14 cellular contexts compared by ENCODE assay signal in the genomic region with DNA sequence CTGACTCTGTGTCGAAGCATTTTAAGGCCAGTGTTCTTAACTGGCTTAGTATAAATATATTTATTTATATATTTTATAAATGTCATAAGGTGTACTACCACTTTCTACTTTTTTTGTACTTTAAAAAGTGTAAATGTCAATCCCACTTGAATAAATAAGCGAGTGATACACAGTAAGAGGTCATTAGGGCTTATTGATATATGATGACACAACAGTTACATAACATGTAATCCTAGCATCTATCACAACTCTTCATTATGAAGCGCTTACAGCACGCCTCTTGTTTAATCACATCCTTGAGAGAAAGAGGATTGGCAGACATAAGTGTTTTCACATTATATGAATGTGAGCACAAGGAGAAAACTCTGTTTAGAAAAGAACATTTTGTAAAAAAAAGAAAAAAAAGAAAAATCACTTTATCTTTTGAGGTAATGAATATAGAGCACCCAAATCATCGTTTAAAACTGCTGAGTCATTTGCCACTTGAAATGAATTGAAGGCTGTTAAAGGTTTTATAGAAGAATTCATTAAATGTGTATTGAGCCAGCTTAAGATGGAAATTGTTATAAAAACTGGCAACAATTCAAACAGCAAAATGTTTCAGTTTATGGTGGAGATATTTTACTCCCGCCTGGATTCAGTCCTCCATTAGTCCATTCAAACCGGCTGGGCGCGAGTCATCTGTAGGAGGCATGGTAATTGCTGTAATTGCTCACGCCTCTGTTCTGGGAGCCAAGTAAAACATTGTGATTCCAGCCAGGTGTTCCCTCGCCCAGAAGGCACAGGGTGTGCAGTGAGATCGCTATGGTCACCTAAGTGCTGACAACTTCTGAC.
A peak's percentile ranks its signal among the peaks of the same experiment; 100 is the strongest.
DNase-seq lines count a peak whose midpoint lies in the region; ATAC-seq and TF ChIP-seq lines count a peak whose summit lies in the region.
"Had no signal": no experiment of that assay in that cellular context is flagged by ENCODE, and none has a peak within 500 bp of the region (broad histone marks: within the 10 kb centered on the region; RNA-seq: fewer than 3 reads in every experiment).

No MANE protein-coding gene starts in this region.

- H3K4me3 Mint-ChIP-seq in glutamatergic neuron (ENCODE audit: unreplicated experiment): no peak overlapping the region
- H3K4me3 Mint-ChIP-seq: T-helper 1 cell treated with Interleukin-12 subunit alpha and Interleukin-12 subunit beta and Interleukin-4 antibody, amounts not matched to agents 30 μg/mL and 1 μg/mL, for 36 hours had no signal

- in situ Hi-C loops in GM13976 (cut with MboI; ENCODE audit: low sequenced_read_pairs, unreplicated experiment): no loop called here

- TF ChIP-seq EP300 in SK-N-SH (IDR thresholded peaks at IDR 0.05; ENCODE audit: borderline replicate concordance in 1 of 2, low read depth in 1 of 2, low read length in 1 of 2): no peak

- H3K36me3 ChIP-seq in thyroid gland (no peaks in the 10 kb centered on the region), SK-N-SH (replicated peaks in 1 of 2; ENCODE audit: control insufficient read depth in 1 of 2, insufficient read depth in 2 of 2, low read length in 1 of 2) (no peaks in the 10 kb centered on the region)

- H3K9ac ChIP-seq in SK-N-SH: no peak overlapping the region

- no peak for ATAC-seq in HG02870 (IDR thresholded peaks at IDR 0.05; ENCODE audit: unreplicated experiment)
- ATAC-seq in HG02763 (IDR thresholded peaks at IDR 0.05; ENCODE audit: unreplicated experiment): no peak
- ATAC-seq: stimulated activated naive CD8-positive, alpha-beta T cell treated with anti-CD3 and anti-CD28 coated beads, Interleukin-15, Interleukin-2, amounts not matched to agents 100 U/mL and 50 U/mL, for 24 hours had no signal

- POLR2A ChIA-PET in SK-N-SH (lab: Yijun Ruan, JAX): no interaction called here

- TF ChIP-seq CTCF in glutamatergic neuron (IDR thresholded peaks at IDR 0.05; ENCODE audit: partially characterized antibody, unreplicated experiment) (no peak), thyroid gland (IDR thresholded peaks at IDR 0.05) (no peak), SK-N-SH (IDR thresholded peaks at IDR 0.05) (no peak), GM13976 (IDR thresholded peaks at IDR 0.05; ENCODE audit: borderline replicate concordance, control extremely low read depth, extremely low read depth, insufficient read depth, missing control alignments) (no peak)

- no peaks in the 10 kb centered on the region for H3F3A ChIP-seq in SK-N-SH (replicated peaks; ENCODE audit: insufficient read depth)

- peak overlapping the region; percentile 11 for H3K27ac Mint-ChIP-seq in glutamatergic neuron (ENCODE audit: unreplicated experiment)
- H3K27ac Mint-ChIP-seq: T-helper 1 cell treated with Interleukin-12 subunit alpha and Interleukin-12 subunit beta and Interleukin-4 antibody, amounts not matched to agents 30 μg/mL and 1 μg/mL, for 36 hours had no signal

- no peak overlapping the region for H2AFZ ChIP-seq in SK-N-SH (ENCODE audit: low read depth)

- intact Hi-C loops in thyroid gland (cut with DNase I): no loop called here

- H3K4me1 ChIP-seq in thyroid gland (peaks cover 11 to 14% of the 10 kb centered on the region in 2 donors), SK-N-SH (ENCODE audit: control insufficient read depth in 1 of 2, insufficient read depth in 2 of 2, low read depth in 1 of 2, low read length in 1 of 2) (peaks cover 0 to 7% of the 10 kb centered on the region in 2 experiments; a peak in 1 of 4 replicates)

- no peaks in the 10 kb centered on the region for H3K36me3 Mint-ChIP-seq in glutamatergic neuron (ENCODE audit: unreplicated experiment)

- peak; percentile 99 for DNase-seq in NCI-H1092 treated with DMSO at 0.1 percent for 48 hours (lab: John Stamatoyannopoulos, UW)
- DNase-seq in NCI-H524 (lab: John Stamatoyannopoulos, UW): peak; percentile 28 to 67
- no peak for DNase-seq in glutamatergic neuron
- DNase-seq in thyroid gland: peak; percentile 61 to 73
- no peak for DNase-seq in SK-N-SH
- no peak for DNase-seq in GM13976 (ENCODE audit: low spot score)
- DNase-seq: dermis blood vessel endothelial cell; DND-41; NCI-H526 treated with DMSO at 0.1 percent for 48 hours; stimulated activated CD4-positive, alpha-beta T cell treated with anti-CD3 and anti-CD28 coated beads, Interleukin-2, amount 100 ng/mL, for 24 hours; stimulated activated naive CD8-positive, alpha-beta T cell treated with anti-CD3 and anti-CD28 coated beads, Interleukin-15, Interleukin-2, amounts not matched to agents 100 U/mL and 50 U/mL, for 24 hours had no signal

- no peaks in the 10 kb centered on the region for H3K27me3 ChIP-seq in thyroid gland
- no peaks in the 10 kb centered on the region for H3K27me3 ChIP-seq in SK-N-SH (ENCODE audit: insufficient read depth)

- H3K4me3 ChIP-seq in thyroid gland (replicated peaks in 1 of 3) (no peak overlapping the region), SK-N-SH (ENCODE audit: low read depth in 2 of 2, low read length in 1 of 2) (no peak overlapping the region)

- no peak overlapping the region for H3K4me2 ChIP-seq in SK-N-SH

- no peak for TF ChIP-seq RAD21 in SK-N-SH (IDR thresholded peaks at IDR 0.05; ENCODE audit: low read length)

- no peak overlapping the region for H3K27ac ChIP-seq in thyroid gland
- no peak overlapping the region for H3K27ac ChIP-seq in SK-N-SH (ENCODE audit: low read depth in 2 of 2, low read length in 1 of 2)

- H3K9me3 Mint-ChIP-seq in glutamatergic neuron (ENCODE audit: unreplicated experiment): no peaks in the 10 kb centered on the region
- H3K9me3 Mint-ChIP-seq: T-helper 1 cell treated with Interleukin-12 subunit alpha and Interleukin-12 subunit beta and Interleukin-4 antibody, amounts not matched to agents 30 μg/mL and 1 μg/mL, for 36 hours had no signal

- no peaks in the 10 kb centered on the region for H4K20me1 ChIP-seq in SK-N-SH (ENCODE audit: insufficient read depth)

- H3K9me3 ChIP-seq in thyroid gland: no peaks in the 10 kb centered on the region
- no peaks in the 10 kb centered on the region for H3K9me3 ChIP-seq in SK-N-SH

- no peak for TF ChIP-seq POLR2A in thyroid gland (IDR thresholded peaks at IDR 0.05)

- WGBS in thyroid gland, 2 donors: 40 to 43% methylated on average over 12 of the region's 12 CpGs
- 57% methylated on average over 11 of the region's 12 CpGs for WGBS in SK-N-SH (ENCODE audit: low lambda C conversion rate)

- CTCF ChIA-PET in SK-N-SH (lab: Yijun Ruan, JAX): no interaction called here

- H3K79me2 ChIP-seq in SK-N-SH (ENCODE audit: insufficient read depth): no peaks in the 10 kb centered on the region

- peaks cover 33% of the 10 kb centered on the region for H3K4me1 Mint-ChIP-seq in glutamatergic neuron (ENCODE audit: low read depth, unreplicated experiment)

- H3K27me3 Mint-ChIP-seq in glutamatergic neuron (ENCODE audit: unreplicated experiment): no peaks in the 10 kb centered on the region

- H3K9me2 ChIP-seq in SK-N-SH: no peaks in the 10 kb centered on the region

TF ChIP-seq in SK-N-SH, 30 proteins besides CTCF, POLR2A, EP300 and RAD21:
- TF ChIP-seq RXRA (IDR thresholded peaks at IDR 0.05; ENCODE audit: borderline replicate concordance, low read depth) (no peak), YY1 (IDR thresholded peaks at IDR 0.05; ENCODE audit: low read depth) (no peak)

Comparison
In these comparisons a context has a peak if more than half of its experiments do, and no peak if none do; other contexts are left out.
1. DNase-seq: peak in NCI-H1092 treated with DMSO at 0.1 percent for 48 hours (single experiment), NCI-H524 (2 of 2) and thyroid gland (2 of 2); none in glutamatergic neuron (single experiment), SK-N-SH (single experiment) and GM13976 (single experiment).